In the genomic region with DNA sequence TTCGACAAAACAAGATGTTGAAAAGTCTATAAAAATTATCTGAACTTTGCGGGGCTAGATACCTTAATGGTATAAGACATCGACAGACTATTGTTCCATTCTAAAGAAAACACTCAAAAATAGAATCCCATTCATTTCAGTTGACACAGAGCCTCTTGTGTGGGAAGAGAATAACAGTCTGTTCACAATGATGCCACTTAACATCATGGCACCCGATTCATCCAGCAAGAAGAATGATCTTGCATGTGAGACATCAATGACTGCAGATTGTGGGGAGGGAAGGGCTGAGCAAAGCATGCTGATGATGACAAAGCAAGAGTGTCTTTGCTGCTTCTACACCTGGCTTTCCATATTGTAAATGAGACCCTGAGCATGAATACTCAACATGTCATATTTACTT, we compare ENCODE assay signal across 20 cellular contexts. TPM values are rescaled to one million over a fixed set of nuclear protein-coding genes. Genes with fewer than 3 reads are reported as not detected.
DNase-seq lines count a peak whose midpoint lies in the region; ATAC-seq and TF ChIP-seq lines count a peak whose summit lies in the region.
"Had no signal": no experiment of that assay in that cellular context is flagged by ENCODE, and none has a peak within 500 bp of the region (broad histone marks: within the 10 kb centered on the region; RNA-seq: fewer than 3 reads in every experiment).

No MANE protein-coding gene starts in this region.

- no peaks in the 10 kb centered on the region for H3K9me3 Mint-ChIP-seq in activated B cell treated with CpG ODN at 0.5 μM for 24 hours
- H3K9me3 Mint-ChIP-seq: activated CD4-positive, alpha-beta T cell treated with anti-CD3 and anti-CD28 coated beads, Interleukin-2, amount 10 ng/mL, durations not matched to agents 7 days and 5 days; activated T-cell treated with anti-CD3 and anti-CD28 coated beads, Interleukin-2, amount 50 U/mL, for 4 hours; central memory CD8-positive, alpha-beta T cell had no signal

- DNase-seq in Ammon's horn (ENCODE audit: low spot score) (peak; percentile 85), COLO829 (ENCODE audit: low spot score) (peak; percentile 79), activated B cell treated with CpG ODN at 0.5 μM for 24 hours (no peak), inferior parietal cortex (ENCODE audit: extremely low spot score) (peak; percentile 63), dedifferentiated amniotic fluid mesenchymal stem cell (ENCODE audit: extremely low spot score) (no peak), erythroblast (lab: John Stamatoyannopoulos, UW) (no peak)
- DNase-seq: activated CD4-positive, alpha-beta T cell treated with anti-CD3 and anti-CD28 coated beads, Interleukin-2, amount 10 ng/mL, durations not matched to agents 7 days and 5 days; activated T-cell treated with anti-CD3 and anti-CD28 coated beads, Interleukin-2, amount 50 U/mL, for 4 hours; Calu3; left colon; NCI-H2029; NCI-H774; ovary; stimulated activated CD4-positive, alpha-beta T cell treated with anti-CD3 and anti-CD28 coated beads, Interleukin-4, amount 100 ng/mL, for 1 hour had no signal

- H3K36me3 Mint-ChIP-seq in activated B cell treated with CpG ODN at 0.5 μM for 24 hours (ENCODE audit: low read depth), result peaks cover 94% of the 10 kb centered on the region

- no peak for TF ChIP-seq CTCF in activated B cell treated with CpG ODN at 0.5 μM for 24 hours (IDR thresholded peaks at IDR 0.05)

- ATAC-seq in activated B cell treated with CpG ODN at 0.5 μM for 24 hours (ENCODE audit: low read depth), result no peak
- no peak for ATAC-seq in GM19463 (IDR thresholded peaks at IDR 0.05; ENCODE audit: unreplicated experiment)
- ATAC-seq: activated T-cell treated with anti-CD3 and anti-CD28 coated beads, Interleukin-2, amount 50 U/mL, for 4 hours; left colon; Panc1 had no signal

- TF ChIP-seq POLR2A in erythroblast (IDR thresholded peaks at IDR 0.05; ENCODE audit: low read length), result no peak

- CTCF ChIA-PET in activated B cell treated with CpG ODN at 0.5 μM for 24 hours (lab: Charles Lee), result no interaction called here

- H3K4me1 Mint-ChIP-seq in activated B cell treated with CpG ODN at 0.5 μM for 24 hours, result peaks cover 5% of the 10 kb centered on the region

- H3K27ac Mint-ChIP-seq in activated B cell treated with CpG ODN at 0.5 μM for 24 hours, result peak overlapping the region; percentile 38
- H3K27ac Mint-ChIP-seq: activated CD4-positive, alpha-beta T cell treated with anti-CD3 and anti-CD28 coated beads, Interleukin-2, amount 10 ng/mL, durations not matched to agents 7 days and 5 days had no signal

- POLR2A ChIA-PET in activated B cell treated with CpG ODN at 0.5 μM for 24 hours (lab: Charles Lee), result no interaction called here

- no peaks in the 10 kb centered on the region for H3K27me3 Mint-ChIP-seq in activated B cell treated with CpG ODN at 0.5 μM for 24 hours
- H3K27me3 Mint-ChIP-seq: activated CD4-positive, alpha-beta T cell treated with anti-CD3 and anti-CD28 coated beads, Interleukin-2, amount 10 ng/mL, durations not matched to agents 7 days and 5 days; central memory CD8-positive, alpha-beta T cell had no signal

- intact Hi-C loops in activated B cell treated with CpG ODN at 0.5 μM for 24 hours (cut with micrococcal nuclease), result no loop called here

- H3K4me3 Mint-ChIP-seq in activated B cell treated with CpG ODN at 0.5 μM for 24 hours, result no peak overlapping the region
- H3K4me3 Mint-ChIP-seq: activated CD4-positive, alpha-beta T cell treated with anti-CD3 and anti-CD28 coated beads, Interleukin-2, amount 10 ng/mL, durations not matched to agents 7 days and 5 days; activated T-cell treated with anti-CD3 and anti-CD28 coated beads, Interleukin-2, amount 50 U/mL, for 4 hours; central memory CD8-positive, alpha-beta T cell had no signal

RNA-seq across cellular contexts. Expression of a gene that starts 49.7 kb away (rescaled TPM):
- 2.1 and 2.3 TPM in 2 replicates for total RNA-seq in activated B cell treated with CpG ODN at 0.5 μM for 24 hours
- total RNA-seq: activated T-cell treated with anti-CD3 and anti-CD28 coated beads, Interleukin-2, amount 50 U/mL, for 4 hours; Calu3; H1; left colon; mucosa of gallbladder; ovary; temporal lobe had no signal

Comparison
In these comparisons a context has a peak if more than half of its experiments do, and no peak if none do; other contexts are left out.
1. DNase-seq: peak in Ammon's horn (single experiment), COLO829 (single experiment) and inferior parietal cortex (single experiment); none in activated B cell treated with CpG ODN at 0.5 μM for 24 hours (single experiment), dedifferentiated amniotic fluid mesenchymal stem cell (single experiment) and erythroblast (0 of 2).